1 cellular context compared by ENCODE assay signal in genomic region chr17:48506246-48506645, GRCh38.
A peak's percentile ranks its signal among the peaks of the same experiment; 100 is the strongest.
TF ChIP-seq lines count a peak whose summit lies in the region.

No MANE protein-coding gene starts in this region.

TF ChIP-seq in K562, 482 proteins besides CTCF, POLR2A, EP300 and RAD21:
- TF ChIP-seq MAZ (CRISPR knock-in tag; conservative IDR thresholded peaks at IDR 0.05 in 1 of 2, IDR thresholded peaks at IDR 0.05 in 1 of 2) (0 out of 4 replicates have a peak, but pooled peaks of 1 of the 2 experiments have one; percentile 38), PRMT5 (CRISPR knock-in tag; IDR thresholded peaks at IDR 0.05) (no peak), NR2C2 (CRISPR knock-in tag; IDR thresholded peaks at IDR 0.05) (no peak), NR2C2 (tag; IDR thresholded peaks at IDR 0.05) (0 out of 2 replicates have a peak, but pooled peaks have one; percentile 28), ZNF253 (CRISPR knock-in tag; conservative IDR thresholded peaks at IDR 0.05) (no peak)
- TF ChIP-seq, protein P1, sequence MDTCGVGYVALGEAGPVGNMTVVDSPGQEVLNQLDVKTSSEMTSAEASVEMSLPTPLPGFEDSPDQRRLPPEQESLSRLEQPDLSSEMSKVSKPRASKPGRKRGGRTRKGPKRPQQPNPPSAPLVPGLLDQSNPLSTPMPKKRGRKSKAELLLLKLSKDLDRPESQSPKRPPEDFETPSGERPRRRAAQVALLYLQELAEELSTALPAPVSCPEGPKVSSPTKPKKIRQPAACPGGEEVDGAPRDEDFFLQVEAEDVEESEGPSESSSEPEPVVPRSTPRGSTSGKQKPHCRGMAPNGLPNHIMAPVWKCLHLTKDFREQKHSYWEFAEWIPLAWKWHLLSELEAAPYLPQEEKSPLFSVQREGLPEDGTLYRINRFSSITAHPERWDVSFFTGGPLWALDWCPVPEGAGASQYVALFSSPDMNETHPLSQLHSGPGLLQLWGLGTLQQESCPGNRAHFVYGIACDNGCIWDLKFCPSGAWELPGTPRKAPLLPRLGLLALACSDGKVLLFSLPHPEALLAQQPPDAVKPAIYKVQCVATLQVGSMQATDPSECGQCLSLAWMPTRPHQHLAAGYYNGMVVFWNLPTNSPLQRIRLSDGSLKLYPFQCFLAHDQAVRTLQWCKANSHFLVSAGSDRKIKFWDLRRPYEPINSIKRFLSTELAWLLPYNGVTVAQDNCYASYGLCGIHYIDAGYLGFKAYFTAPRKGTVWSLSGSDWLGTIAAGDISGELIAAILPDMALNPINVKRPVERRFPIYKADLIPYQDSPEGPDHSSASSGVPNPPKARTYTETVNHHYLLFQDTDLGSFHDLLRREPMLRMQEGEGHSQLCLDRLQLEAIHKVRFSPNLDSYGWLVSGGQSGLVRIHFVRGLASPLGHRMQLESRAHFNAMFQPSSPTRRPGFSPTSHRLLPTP (IDR thresholded peaks at IDR 0.05; ENCODE audit: borderline replicate concordance, extremely low read depth, insufficient read length) = no peak
- TF ChIP-seq, protein P2, sequence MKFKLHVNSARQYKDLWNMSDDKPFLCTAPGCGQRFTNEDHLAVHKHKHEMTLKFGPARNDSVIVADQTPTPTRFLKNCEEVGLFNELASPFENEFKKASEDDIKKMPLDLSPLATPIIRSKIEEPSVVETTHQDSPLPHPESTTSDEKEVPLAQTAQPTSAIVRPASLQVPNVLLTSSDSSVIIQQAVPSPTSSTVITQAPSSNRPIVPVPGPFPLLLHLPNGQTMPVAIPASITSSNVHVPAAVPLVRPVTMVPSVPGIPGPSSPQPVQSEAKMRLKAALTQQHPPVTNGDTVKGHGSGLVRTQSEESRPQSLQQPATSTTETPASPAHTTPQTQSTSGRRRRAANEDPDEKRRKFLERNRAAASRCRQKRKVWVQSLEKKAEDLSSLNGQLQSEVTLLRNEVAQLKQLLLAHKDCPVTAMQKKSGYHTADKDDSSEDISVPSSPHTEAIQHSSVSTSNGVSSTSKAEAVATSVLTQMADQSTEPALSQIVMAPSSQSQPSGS (CRISPR knock-in tag; IDR thresholded peaks at IDR 0.05) = no peak
